ENCODE assay signal across 9 cellular contexts in genomic region chr5:61624966-61625681, GRCh38.
DNase-seq lines count a peak whose midpoint lies in the region; ATAC-seq, FAIRE-seq and TF ChIP-seq lines count a peak whose summit lies in the region.
"Had no signal": no experiment of that assay in that cellular context is flagged by ENCODE, and none has a peak within 500 bp of the region (broad histone marks: within the 10 kb centered on the region; RNA-seq: fewer than 3 reads in every experiment).

No MANE protein-coding gene starts in this region.

- TF ChIP-seq RAD21 in A549 (conservative IDR thresholded peaks at IDR 0.05 in 1 of 2, IDR thresholded peaks at IDR 0.05 in 1 of 2) = no peak

- H3K4me3 Mint-ChIP-seq in natural killer cell treated with Interleukin-12 subunit alpha and Interleukin-12 subunit beta and Interleukin-15 and Interleukin-18, amount 100 ng/mL, for 72 hours = peak overlapping the region; percentile 44

- peaks cover 7% of the 10 kb centered on the region; the same call in 1 of the 2 replicates for H3K27me3 ChIP-seq in HUES64 (ENCODE audit: insufficient read depth, low read length)
- H3K27me3 ChIP-seq in SJCRH30 = no peaks in the 10 kb centered on the region

- TF ChIP-seq EP300 in A549 (IDR thresholded peaks at IDR 0.05) = no peak

- CTCF ChIA-PET in A549 (lab: Yijun Ruan, JAX) = interaction anchor here (0.8 to 1.8 kb wide), 9 partner anchors 12 to 571 kb away, joined by 3 to 5 read pairs (median 3); no protein-coding TSS in a partner anchor

- H3K27me3 Mint-ChIP-seq in natural killer cell treated with Interleukin-12 subunit alpha and Interleukin-12 subunit beta and Interleukin-15 and Interleukin-18, amount 100 ng/mL, for 72 hours = peaks cover 34 to 59% of the 10 kb centered on the region in 2 donors

- TF ChIP-seq POLR2A in A549 (IDR thresholded peaks at IDR 0.05; ENCODE audit: low read length) = no peak

- H3K36me3 ChIP-seq in HUES64 (ENCODE audit: insufficient read depth, low read length) (no peaks in the 10 kb centered on the region), SJCRH30 (no peaks in the 10 kb centered on the region)

- TF ChIP-seq CTCF in A549 (IDR thresholded peaks at IDR 0.05) (no peak), epithelial cell of esophagus (IDR thresholded peaks at IDR 0.05; ENCODE audit: insufficient read depth, low read depth, low read length, missing control alignments) (no peak)

- peaks cover 6% of the 10 kb centered on the region for H3K36me3 Mint-ChIP-seq in natural killer cell treated with Interleukin-12 subunit alpha and Interleukin-12 subunit beta and Interleukin-15 and Interleukin-18, amount 100 ng/mL, for 72 hours

- H3K4me1 ChIP-seq in A549 = peaks cover 58% of the 10 kb centered on the region
- H3K4me1 ChIP-seq in HUES64 (ENCODE audit: insufficient read depth, low read length) = peaks cover 8% of the 10 kb centered on the region; the same call in 1 of the 2 replicates
- H3K4me1 ChIP-seq in SJCRH30 = no peaks in the 10 kb centered on the region

- peaks cover 0 to 4% of the 10 kb centered on the region in 2 donors for H3K4me1 Mint-ChIP-seq in natural killer cell treated with Interleukin-12 subunit alpha and Interleukin-12 subunit beta and Interleukin-15 and Interleukin-18, amount 100 ng/mL, for 72 hours (ENCODE audit: low read depth in 2 of 2)

- peak overlapping the region; percentile 54 for H3K4me3 ChIP-seq in A549
- H3K4me3 ChIP-seq in HUES64 (ENCODE audit: low read length) = peak overlapping the region; percentile 72
- peak overlapping the region; percentile 45 for H3K4me3 ChIP-seq in epithelial cell of esophagus (ENCODE audit: low read length)
- H3K4me3 ChIP-seq in SJCRH30 = no peak overlapping the region

- POLR2A ChIA-PET in A549 (lab: Yijun Ruan, JAX) = interaction anchor here (0.9 kb wide), 1 partner anchor 293 kb away, joined by 4 read pairs; the partner anchor contains the start of gene ZSWIM6

- H3K9me3 ChIP-seq in A549 (no peaks in the 10 kb centered on the region), HUES64 (ENCODE audit: insufficient read depth, low read depth, low read length) (no peaks in the 10 kb centered on the region), SJCRH30 (replicated peaks) (no peaks in the 10 kb centered on the region)
- H3K9me3 ChIP-seq: SK-N-SH had no signal

- intact Hi-C loops in posterior cingulate gyrus (cut with DNase I) = no loop called here

- H3K9ac ChIP-seq in HUES64 (ENCODE audit: low read depth, low read length) = peak overlapping the region; percentile 85
- H3K9ac ChIP-seq: SK-N-SH had no signal

- H3K9me3 Mint-ChIP-seq in natural killer cell treated with Interleukin-12 subunit alpha and Interleukin-12 subunit beta and Interleukin-15 and Interleukin-18, amount 100 ng/mL, for 72 hours = no peaks in the 10 kb centered on the region

- H3K4me2 ChIP-seq in A549 = peak overlapping the region; percentile 89
- H3K4me2 ChIP-seq: SK-N-SH had no signal

- H3K27ac ChIP-seq in A549 = peak overlapping the region; percentile 87 to 96
- H3K27ac ChIP-seq in HUES64 (ENCODE audit: low read depth, low read length) = no peak overlapping the region; the same call in 1 of the 2 replicates
- H3K27ac ChIP-seq in SJCRH30 = no peak overlapping the region

- no peak for FAIRE-seq in A549 (lab: Jason Lieb, UNC)

- 52% methylated on average over 17 of the region's 17 CpGs for WGBS in A549 (ENCODE audit: missing lambda C conversion rate)
- WGBS in HUES64 = 17% methylated on average over 17 of the region's 17 CpGs

- ATAC-seq in A549 (peak in 1 of 2 experiments; percentile 6; a peak in 1 of 6 replicates), HG02759 (IDR thresholded peaks at IDR 0.05; ENCODE audit: unreplicated experiment) (no peak)
- no peak for ATAC-seq in natural killer cell treated with Interleukin-12 subunit alpha and Interleukin-12 subunit beta and Interleukin-15 and Interleukin-18, amount 100 ng/mL, for 72 hours

- DNase-seq in A549 (ENCODE audit: low read depth in 1 of 2, low spot score in 1 of 2) = no peak
- no peak for DNase-seq in epithelial cell of esophagus (ENCODE audit: low read depth)
- no peak for DNase-seq in natural killer cell treated with Interleukin-12 subunit alpha and Interleukin-12 subunit beta and Interleukin-15 and Interleukin-18, amount 100 ng/mL, for 72 hours (ENCODE audit: low spot score)
- DNase-seq in SJCRH30 = no peak
- no peak for DNase-seq in posterior cingulate gyrus
- DNase-seq in HK-2 (ENCODE audit: unreplicated experiment) = no peak
- DNase-seq: SK-N-SH had no signal

- H3K27ac Mint-ChIP-seq in natural killer cell treated with Interleukin-12 subunit alpha and Interleukin-12 subunit beta and Interleukin-15 and Interleukin-18, amount 100 ng/mL, for 72 hours = no peak overlapping the region

TF ChIP-seq in A549, 52 proteins besides CTCF, POLR2A, EP300 and RAD21:
- TF ChIP-seq ZC3H11A (IDR thresholded peaks at IDR 0.05) (no peak), NPAS2 (CRISPR knock-in tag; IDR thresholded peaks at IDR 0.05; ENCODE audit: borderline replicate concordance) (no peak), TP53 (CRISPR knock-in tag; IDR thresholded peaks at IDR 0.05) (no peak), FOSL2 (IDR thresholded peaks at IDR 0.05) (no peak), FOSL2 (CRISPR knock-in tag; IDR thresholded peaks at IDR 0.05) (no peak), RCOR1 (IDR thresholded peaks at IDR 0.05; ENCODE audit: low read depth, low read length) (no peak)
- TF ChIP-seq, protein P1, sequence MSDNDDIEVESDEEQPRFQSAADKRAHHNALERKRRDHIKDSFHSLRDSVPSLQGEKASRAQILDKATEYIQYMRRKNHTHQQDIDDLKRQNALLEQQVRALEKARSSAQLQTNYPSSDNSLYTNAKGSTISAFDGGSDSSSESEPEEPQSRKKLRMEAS (IDR thresholded peaks at IDR 0.05) = no peak

Comparison
In these comparisons a context has a peak if more than half of its experiments do, and no peak if none do; other contexts are left out.
1. H3K27ac ChIP-seq: peak in A549 (2 of 2); none in HUES64 (single experiment) and SJCRH30 (single experiment).